Comparison of ENCODE assay signal across 34 cellular contexts in the genomic region with DNA sequence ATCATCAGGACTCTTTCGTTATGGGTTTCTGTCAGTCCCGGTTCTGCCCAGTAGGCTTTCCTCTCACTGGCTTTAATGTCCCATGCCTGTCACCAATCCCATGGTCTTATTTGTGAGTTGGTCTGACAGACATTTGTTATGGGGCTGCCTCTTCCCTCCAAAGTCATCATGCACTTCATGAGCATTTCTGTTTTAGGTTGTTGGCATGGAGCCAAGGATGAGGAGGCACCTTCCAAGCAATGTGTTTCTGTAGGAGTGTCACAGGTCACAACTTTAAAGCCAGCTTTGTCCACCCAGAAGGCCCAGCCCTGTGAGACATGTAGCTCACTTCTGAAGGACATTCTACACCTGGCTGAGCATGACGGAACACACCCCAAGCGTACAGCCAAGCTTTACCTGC. TPM values are rescaled to one million over a fixed set of nuclear protein-coding genes. Genes with fewer than 3 reads are reported as not detected.
"Had no signal": no experiment of that assay in that cellular context is flagged by ENCODE, and none has a peak within 500 bp of the region (broad histone marks: within the 10 kb centered on the region; RNA-seq: fewer than 3 reads in every experiment).

No MANE protein-coding gene starts in this region.

- ATAC-seq: activated naive CD4-positive, alpha-beta T cell treated with anti-CD3 and anti-CD28 coated beads, Interleukin-2, amount 50 U/mL, for 72 hours; activated T-cell treated with anti-CD3 and anti-CD28 coated beads, Interleukin-2, amount 50 U/mL, for 4 hours; PC-3; SK-N-SH treated with all-trans-retinoic acid at 6 μM for 48 hours; T-cell; T-helper 17 cell had no signal

- H3K27ac ChIP-seq: adrenal gland, Peyer's patch, VCaP had no signal

- H3K4me1 ChIP-seq: adrenal gland, Peyer's patch had no signal

- H3K4me3 ChIP-seq: adrenal gland, MG63, Peyer's patch had no signal

- H3K27me3 ChIP-seq: adrenal gland, MG63, Peyer's patch had no signal

- DNase-seq: activated B cell treated with CpG ODN at 0.5 μM for 24 hours; activated CD4-positive, alpha-beta memory T cell treated with anti-CD3 and anti-CD28 coated beads for 36 hours; activated CD4-positive, alpha-beta T cell treated with anti-CD3 and anti-CD28 coated beads for 4 hours; activated CD4-positive, alpha-beta T cell treated with anti-CD3 and anti-CD28 coated beads, Interleukin-2, amount 50 U/mL, for 1 hour; activated CD4-positive, CD25-positive, alpha-beta regulatory T cell treated with anti-CD3 and anti-CD28 coated beads, Interleukin-2, amount 50 U/mL, for 72 hours; activated CD8-positive, alpha-beta memory T cell treated with anti-CD3 and anti-CD28 coated beads, Interleukin-2, amount 50 U/mL, for 4 hours; activated gamma-delta T cell treated with Interleukin-2 at 50 U/mL for 16 hours; activated naive CD4-positive, alpha-beta T cell treated with anti-CD3 and anti-CD28 coated beads for 36 hours; activated T-cell treated with anti-CD3 and anti-CD28 coated beads for 4 hours; activated T-cell treated with anti-CD3 and anti-CD28 coated beads, Interleukin-2, amount 50 U/mL, for 4 hours; caudate nucleus; Kasumi-1; KG1; MG63; NCI-H1048; NCI-H1105 treated with DMSO at 0.1 percent for 48 hours; NCI-H1436; NCI-H1694; NCI-H1930; NCI-H2081 treated with DMSO at 0.1 percent for 48 hours; NCI-H345; NCI-H524 treated with DMSO at 0.1 percent for 48 hours; NK-92 treated with Interleukin-12 subunit alpha and Interleukin-12 subunit beta, amount 100 ng/mL, for 24 hours; PC-3; Peyer's patch; RPMI8226; SHP77 treated with DMSO at 0.1 percent for 48 hours; T-cell; T-helper 17 cell had no signal

RNA-seq across cellular contexts. Expression of gene VN1R1, which starts 37.5 kb away (rescaled TPM):
- total RNA-seq: activated T-helper 1 cell treated with anti-CD3 and anti-CD28 coated beads, Interleukin-12 subunit alpha, Interleukin-12 subunit beta, Interleukin-2, Interleukin-4 antibody, amounts not matched to agents 30 ng/mL and 10 ng/mL and 1 ng/mL, durations not matched to agents 14 hours and 24 hours and 36 hours; T-helper 17 cell had no signal
